ENCODE assay signal across 13 cellular contexts in genomic region chr13:99871249-99871898, GRCh38.
DNase-seq lines count a peak whose midpoint lies in the region; ATAC-seq and TF ChIP-seq lines count a peak whose summit lies in the region.
"Had no signal": no experiment of that assay in that cellular context is flagged by ENCODE, and none has a peak within 500 bp of the region (broad histone marks: within the 10 kb centered on the region; RNA-seq: fewer than 3 reads in every experiment).

No MANE protein-coding gene starts in this region.

- WGBS in endodermal cell (ENCODE audit: insufficient coverage in 1 of 2, insufficient read length in 1 of 2), 2 experiments = 87 to 97% methylated on average over 3 to 5 of the region's 6 CpGs

- H3K4me3 Mint-ChIP-seq in endodermal cell = no peak overlapping the region
- H3K4me3 Mint-ChIP-seq: activated CD4-positive, alpha-beta memory T cell treated with anti-CD3 and anti-CD28 coated beads, Interleukin-2, amount 10 ng/mL, durations not matched to agents 7 days and 5 days; central memory CD8-positive, alpha-beta T cell had no signal

- no peaks in the 10 kb centered on the region for H4K20me1 ChIP-seq in DOHH2 (ENCODE audit: control insufficient read depth, insufficient read depth, low read depth, low read length)

- no peak for TF ChIP-seq CTCF in DOHH2 (IDR thresholded peaks at IDR 0.05; ENCODE audit: low read depth, low read length, poor library complexity, severe bottlenecking)
- no peak for TF ChIP-seq CTCF in endodermal cell (conservative IDR thresholded peaks at IDR 0.05)

- H3K27ac Mint-ChIP-seq in endodermal cell = no peak overlapping the region
- H3K27ac Mint-ChIP-seq: activated CD4-positive, alpha-beta memory T cell treated with anti-CD3 and anti-CD28 coated beads, Interleukin-2, amount 10 ng/mL, durations not matched to agents 7 days and 5 days had no signal

- H3K4me1 ChIP-seq in DOHH2 (ENCODE audit: control insufficient read depth, low read length) (peaks cover 54% of the 10 kb centered on the region), endodermal cell (ENCODE audit: control insufficient read depth, insufficient read depth, low read length) (peaks cover 4% of the 10 kb centered on the region)
- H3K4me1 ChIP-seq: gastroesophageal sphincter had no signal

- H3F3A ChIP-seq in DOHH2 (ENCODE audit: control insufficient read depth, insufficient read depth) = no peaks in the 10 kb centered on the region

- H3K4me2 ChIP-seq in DOHH2 (ENCODE audit: low read length) = peak overlapping the region; percentile 74

- H3K9me2 ChIP-seq in DOHH2 (replicated peaks; ENCODE audit: control insufficient read depth, low read length) = no peaks in the 10 kb centered on the region

- DNase-seq in NCI-H1105 treated with DMSO at 0.1 percent for 48 hours (lab: John Stamatoyannopoulos, UW) (peak; percentile 43), NCI-H748 (lab: John Stamatoyannopoulos, UW; ENCODE audit: unreplicated experiment) (peak; percentile 92), endodermal cell (peak; percentile 22), AG08396 (ENCODE audit: low spot score) (no peak)
- DNase-seq: activated CD4-positive, alpha-beta memory T cell treated with anti-CD3 and anti-CD28 coated beads, Interleukin-2, amount 10 ng/mL, durations not matched to agents 7 days and 5 days; retina had no signal

- ATAC-seq in GM18858 (IDR thresholded peaks at IDR 0.05; ENCODE audit: unreplicated experiment) (no peak), GM19328 (IDR thresholded peaks at IDR 0.05; ENCODE audit: unreplicated experiment) (no peak), GM19023 (IDR thresholded peaks at IDR 0.05; ENCODE audit: unreplicated experiment) (no peak)
- ATAC-seq: gastroesophageal sphincter, HepG2 had no signal

- H3K9me3 Mint-ChIP-seq in endodermal cell = no peaks in the 10 kb centered on the region
- H3K9me3 Mint-ChIP-seq: activated CD4-positive, alpha-beta memory T cell treated with anti-CD3 and anti-CD28 coated beads, Interleukin-2, amount 10 ng/mL, durations not matched to agents 7 days and 5 days; central memory CD8-positive, alpha-beta T cell had no signal

- H3K9ac ChIP-seq in endodermal cell (ENCODE audit: extremely low read depth, low read length, poor library complexity, severe bottlenecking) = no peak overlapping the region

- H3K36me3 Mint-ChIP-seq in endodermal cell (ENCODE audit: low read depth) = no peaks in the 10 kb centered on the region

- no peaks in the 10 kb centered on the region for H3K27me3 Mint-ChIP-seq in endodermal cell (ENCODE audit: insufficient read depth)
- H3K27me3 Mint-ChIP-seq: central memory CD8-positive, alpha-beta T cell had no signal

- peak overlapping the region; percentile 50 for H3K27ac ChIP-seq in DOHH2 (ENCODE audit: low read depth, low read length)
- H3K27ac ChIP-seq in endodermal cell (ENCODE audit: low read depth, low read length) = no peak overlapping the region
- H3K27ac ChIP-seq: gastroesophageal sphincter had no signal

- peak overlapping the region; percentile 57 for H3K4me3 ChIP-seq in DOHH2 (ENCODE audit: low read length)
- no peak overlapping the region for H3K4me3 ChIP-seq in endodermal cell (ENCODE audit: low read length)
- H3K4me3 ChIP-seq: gastroesophageal sphincter had no signal

- no peaks in the 10 kb centered on the region for H3K79me2 ChIP-seq in DOHH2 (ENCODE audit: control insufficient read depth, low read length)

- H3K27me3 ChIP-seq in DOHH2 (ENCODE audit: control insufficient read depth, low read length) = no peaks in the 10 kb centered on the region
- no peaks in the 10 kb centered on the region for H3K27me3 ChIP-seq in endodermal cell (ENCODE audit: control insufficient read depth, insufficient read depth, low read length, poor library complexity, severe bottlenecking)
- H3K27me3 ChIP-seq: gastroesophageal sphincter had no signal

- no peaks in the 10 kb centered on the region for H3K9me3 ChIP-seq in DOHH2 (ENCODE audit: control insufficient read depth, insufficient read depth, low read length)
- no peaks in the 10 kb centered on the region for H3K9me3 ChIP-seq in endodermal cell (ENCODE audit: control insufficient read depth, low read length)
- H3K9me3 ChIP-seq: gastroesophageal sphincter had no signal

- H3K4me1 Mint-ChIP-seq in endodermal cell = peaks cover 13% of the 10 kb centered on the region
- H3K4me1 Mint-ChIP-seq: activated CD4-positive, alpha-beta memory T cell treated with anti-CD3 and anti-CD28 coated beads, Interleukin-2, amount 10 ng/mL, durations not matched to agents 7 days and 5 days; central memory CD8-positive, alpha-beta T cell had no signal

- no peaks in the 10 kb centered on the region for H3K36me3 ChIP-seq in DOHH2 (ENCODE audit: control insufficient read depth, low read length)
- no peaks in the 10 kb centered on the region for H3K36me3 ChIP-seq in endodermal cell (ENCODE audit: control insufficient read depth, insufficient read depth, low read length)
